ENCODE assay signal across 8 cellular contexts in genomic region chr5:6714221-6715041, GRCh38. TPM values are rescaled to one million over a fixed set of nuclear protein-coding genes. Genes with fewer than 3 reads are reported as not detected.
DNase-seq lines count a peak whose midpoint lies in the region; ATAC-seq and TF ChIP-seq lines count a peak whose summit lies in the region.

No MANE protein-coding gene starts in this region.

- H3K4me3 ChIP-seq in breast epithelium (peak overlapping the region; percentile 53 to 82 (median 82)), lower leg skin (ENCODE audit: low read depth, poor library complexity, severe bottlenecking) (peak overlapping the region; percentile 59), tibial artery (peak overlapping the region; percentile 79 to 80)

- DNase-seq in NCI-H82 (lab: John Stamatoyannopoulos, UW) (peak; percentile 15), NCI-H82 treated with DMSO at 0.1 percent for 48 hours (lab: John Stamatoyannopoulos, UW; ENCODE audit: unreplicated experiment) (no peak), RWPE1 (ENCODE audit: low spot score) (peak; percentile 54), breast epithelium (ENCODE audit: low spot score in 2 of 2) (peak in 1 of 2 donors; percentile 17), lower leg skin (ENCODE audit: low spot score in 2 of 2) (peak in 1 of 2 donors; percentile 84), tibial artery (peak in 1 of 2 donors; percentile 72), DMS153 treated with DMSO at 0.1 percent for 48 hours (lab: John Stamatoyannopoulos, UW; ENCODE audit: unreplicated experiment) (no peak)

- no peaks in the 10 kb centered on the region for H3K27me3 ChIP-seq in breast epithelium
- no peaks in the 10 kb centered on the region for H3K27me3 ChIP-seq in tibial artery

- peak overlapping the region; percentile 99 for H3K27ac ChIP-seq in RWPE1
- H3K27ac ChIP-seq in breast epithelium, result peak overlapping the region; percentile 55 to 92
- peak overlapping the region; percentile 76 to 84 for H3K27ac ChIP-seq in tibial artery

- peaks cover 0 to 30% of the 10 kb centered on the region in 2 donors for H3K4me1 ChIP-seq in breast epithelium
- H3K4me1 ChIP-seq in tibial artery, result peaks cover 0 to 54% (median 44%) of the 10 kb centered on the region in 4 donors

- POLR2A ChIA-PET in RWPE1 (lab: Yijun Ruan, JAX; ENCODE audit: low non-redundant PET), result no interaction called here

- intact Hi-C loops in breast epithelium (cut with DNase I; ENCODE audit: low total_unique reads) (no loop called here), lower leg skin (cut with DNase I; ENCODE audit: low total_unique reads) (no loop called here), tibial artery (cut with DNase I; ENCODE audit: low total_unique reads) (loop anchor here (5.0 to 10.0 kb wide), 2 partner anchors 82 to 270 kb away; partner anchors contain the start of genes NSUN2, SRD5A1 and UBE2QL1)

- CTCF ChIA-PET in RWPE1 (lab: Yijun Ruan, JAX), result no interaction called here

- H3K36me3 ChIP-seq in breast epithelium, result no peaks in the 10 kb centered on the region
- no peaks in the 10 kb centered on the region for H3K36me3 ChIP-seq in tibial artery

- TF ChIP-seq POLR2A in breast epithelium (IDR thresholded peaks at IDR 0.05) (no peak), lower leg skin (IDR thresholded peaks at IDR 0.05) (no peak)

- no peak for ATAC-seq in GM18519 (IDR thresholded peaks at IDR 0.05; ENCODE audit: low FRiP score, unreplicated experiment)

- WGBS in lower leg skin, 2 donors, result 0 to 1% methylated on average over 10 to 19 of the region's 100 CpGs

- H3K9me3 ChIP-seq in breast epithelium (no peaks in the 10 kb centered on the region), tibial artery (no peaks in the 10 kb centered on the region)

- TF ChIP-seq CTCF in RWPE1 (conservative IDR thresholded peaks at IDR 0.05; ENCODE audit: low read depth) (no peak), breast epithelium (IDR thresholded peaks at IDR 0.05) (no peak), lower leg skin (IDR thresholded peaks at IDR 0.05) (no peak), tibial artery (IDR thresholded peaks at IDR 0.05) (no peak)

RNA-seq across cellular contexts. Expression of gene TENT4A, which starts 1.2 kb away (rescaled TPM):
- total RNA-seq in breast epithelium, result 10 to 100 TPM; 24.1 to 26.2 (median 24.8) TPM
- 10 to 100 TPM; 12.9 to 51.6 (median 21.6) TPM for total RNA-seq in lower leg skin

Comparison
In these comparisons a context has a peak if more than half of its experiments do, and no peak if none do; other contexts are left out.
1. DNase-seq: peak in NCI-H82 (single experiment) and RWPE1 (single experiment); none in NCI-H82 treated with DMSO at 0.1 percent for 48 hours (single experiment) and DMS153 treated with DMSO at 0.1 percent for 48 hours (single experiment).
2. Peak in every context shown above with its lines, with median percentiles within 50 percentile points of each other: H3K27ac ChIP-seq and H3K4me3 ChIP-seq.